Comparison of ENCODE assay signal across 8 cellular contexts in the genomic region with DNA sequence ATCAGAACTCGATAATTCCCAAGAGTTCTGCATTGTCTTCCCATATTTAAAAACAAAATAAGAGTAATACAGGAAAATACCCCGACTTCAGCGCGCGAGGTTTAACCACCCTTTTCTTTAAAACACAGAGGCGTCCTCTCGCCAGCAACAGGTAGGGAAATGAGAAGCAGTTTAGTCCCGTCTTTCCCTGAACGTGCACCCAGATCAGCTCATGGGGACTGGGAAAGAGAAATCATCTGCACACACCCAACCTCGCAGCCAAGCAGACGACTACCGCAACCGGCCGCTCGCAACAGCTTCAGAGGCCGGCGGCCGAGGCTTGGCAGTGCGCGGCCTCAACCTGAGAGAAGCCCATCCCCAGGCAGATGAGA. TPM values are rescaled to one million over a fixed set of nuclear protein-coding genes. Genes with fewer than 3 reads are reported as not detected.
DNase-seq lines count a peak whose midpoint lies in the region; ATAC-seq and TF ChIP-seq lines count a peak whose summit lies in the region.

No MANE protein-coding gene starts in this region.

- TF ChIP-seq CTCF in foreskin keratinocyte (conservative IDR thresholded peaks at IDR 0.05), result no peak

- DNase-seq in SKM-1 treated with dmso at 0.1 percent for 144 hours (lab: John Stamatoyannopoulos, UW; ENCODE audit: unreplicated experiment) (peak; percentile 19), SKM-1 (lab: John Stamatoyannopoulos, UW; ENCODE audit: unreplicated experiment) (no peak), SW480 (ENCODE audit: low spot score) (peak; percentile 69), foreskin keratinocyte (no peak), sciatic nerve (ENCODE audit: low spot score) (no peak), NCI-H524 (lab: John Stamatoyannopoulos, UW) (no peak), activated gamma-delta T cell treated with Interleukin-2 at 50 U/mL for 16 hours (no peak)

- peaks cover 29% of the 10 kb centered on the region for H3K4me1 ChIP-seq in foreskin keratinocyte

- intact Hi-C loops in sciatic nerve (cut with DNase I), result no loop called here

- H3K27me3 ChIP-seq in foreskin keratinocyte, result no peaks in the 10 kb centered on the region

- ATAC-seq in foreskin keratinocyte (no peak), sciatic nerve (peak; percentile 42), HG02852 (IDR thresholded peaks at IDR 0.05; ENCODE audit: unreplicated experiment) (no peak)

- H3K27ac ChIP-seq in foreskin keratinocyte, result peak overlapping the region; percentile 100

RNA-seq across cellular contexts. Expression of a gene that starts 0.7 kb away (rescaled TPM):
- total RNA-seq in foreskin keratinocyte, result 34.8 and 39.1 TPM in 2 replicates
- polyA plus RNA-seq in foreskin keratinocyte, result 10.6 and 12.3 TPM in 2 replicates
- total RNA-seq in sciatic nerve, result 95.1 TPM

RNA-seq across cellular contexts. Expression of a gene that starts 34.9 kb away (rescaled TPM):
- total RNA-seq in foreskin keratinocyte (0.03 TPM in 1 of 2 replicates, not detected in the other), sciatic nerve (0.13 TPM)
- 0.01 TPM in 1 of 2 replicates, not detected in the other for polyA plus RNA-seq in foreskin keratinocyte

Comparison
In these comparisons a context has a peak if more than half of its experiments do, and no peak if none do; other contexts are left out.
1. DNase-seq: peak in SKM-1 treated with dmso at 0.1 percent for 144 hours (single experiment) and SW480 (single experiment); none in SKM-1 (single experiment), foreskin keratinocyte (0 of 2), sciatic nerve (single experiment), NCI-H524 (0 of 2) and activated gamma-delta T cell treated with Interleukin-2 at 50 U/mL for 16 hours (single experiment).